ENCODE assay signal across 8 cellular contexts in the genomic region with DNA sequence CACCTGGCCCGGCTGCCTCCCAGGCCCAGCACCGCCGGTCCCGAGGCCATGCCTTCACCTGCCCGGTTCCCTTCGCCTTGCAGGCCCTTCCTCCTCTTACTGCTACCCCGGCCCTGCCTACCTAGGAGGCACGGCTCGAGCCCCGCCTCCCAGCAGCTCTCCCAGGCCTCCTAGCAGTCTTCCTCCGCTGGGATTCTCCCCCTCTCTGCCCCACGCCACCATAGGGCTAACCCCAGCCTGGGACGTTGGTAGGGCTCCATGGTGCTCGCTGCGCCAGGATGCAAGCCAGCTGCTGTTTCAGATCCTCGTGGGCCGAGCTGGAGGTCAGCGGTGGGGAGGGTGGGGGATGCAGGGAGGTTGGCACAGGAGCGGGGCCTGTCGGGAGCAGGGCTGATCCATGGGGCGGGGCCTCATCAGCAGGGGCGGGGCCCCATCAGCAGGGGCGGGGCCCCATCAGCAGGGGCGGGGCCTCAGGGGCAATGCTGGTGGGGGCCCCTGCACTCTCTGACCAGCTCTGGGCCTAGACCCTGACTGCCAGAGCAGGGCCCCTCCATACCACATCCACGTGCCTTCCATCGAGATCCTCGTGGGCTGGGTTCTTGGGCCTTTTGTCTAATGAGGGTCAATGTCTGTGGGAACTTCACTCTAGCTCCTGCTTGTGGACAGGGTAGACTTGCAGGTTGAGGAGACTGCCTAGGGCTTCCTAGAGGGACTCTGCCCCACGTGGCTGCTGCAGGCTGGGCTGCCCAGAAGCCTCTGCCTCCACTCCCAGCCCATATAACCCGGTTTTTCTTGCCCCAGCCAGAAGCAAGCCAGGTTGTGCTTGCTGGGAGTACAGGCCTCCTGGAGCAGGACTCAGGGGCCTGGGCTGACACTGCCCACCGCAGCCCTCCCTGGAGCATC.
DNase-seq lines count a peak whose midpoint lies in the region; ATAC-seq and TF ChIP-seq lines count a peak whose summit lies in the region.

No MANE protein-coding gene starts in this region.

- H3K4me1 ChIP-seq in ectodermal cell (ENCODE audit: control insufficient read depth, insufficient read depth, low read length): peaks cover 3% of the 10 kb centered on the region

- no peaks in the 10 kb centered on the region for H3K36me3 ChIP-seq in ectodermal cell (ENCODE audit: control insufficient read depth, insufficient read depth, low read length)

- no peaks in the 10 kb centered on the region for H3K36me3 Mint-ChIP-seq in nephron progenitor cell (ENCODE audit: low read depth)

- DNase-seq in NB4 (ENCODE audit: low read depth) (peak; percentile 36), nephron progenitor cell (peak; percentile 68), occipital lobe (lab: John Stamatoyannopoulos, UW) (no peak), G401 (ENCODE audit: low spot score) (no peak), SIG-M5 (lab: John Stamatoyannopoulos, UW) (no peak), RKO (ENCODE audit: low spot score) (no peak)

- H3K27me3 Mint-ChIP-seq in nephron progenitor cell (ENCODE audit: low read depth, poor library complexity): peaks cover 5% of the 10 kb centered on the region

- no peak for TF ChIP-seq POLR2A in NB4 (IDR thresholded peaks at IDR 0.05; ENCODE audit: extremely low read depth, insufficient read length)

- no peak overlapping the region for H3K27ac ChIP-seq in ectodermal cell (ENCODE audit: insufficient read depth, low read depth, low read length, poor library complexity, severe bottlenecking)

- peaks cover 7% of the 10 kb centered on the region for H3K4me1 Mint-ChIP-seq in nephron progenitor cell

- TF ChIP-seq CTCF in NB4 (IDR thresholded peaks at IDR 0.05; ENCODE audit: low read depth, low read length) (no peak), nephron progenitor cell (IDR thresholded peaks at IDR 0.05) (no peak)

- H3K27ac Mint-ChIP-seq in nephron progenitor cell: no peak overlapping the region

- in situ Hi-C loops in G401 (cut with HindIII; ENCODE audit: low sequenced_read_pairs): no loop called here

- no peaks in the 10 kb centered on the region for H3K9me3 ChIP-seq in ectodermal cell (ENCODE audit: control insufficient read depth, low read length)

- peak overlapping the region; percentile 78 for H3K4me3 Mint-ChIP-seq in nephron progenitor cell

- WGBS in ectodermal cell, 2 experiments: 23 to 25% methylated on average over 30 of the region's 30 CpGs

- ATAC-seq in GM19351 (IDR thresholded peaks at IDR 0.05; ENCODE audit: unreplicated experiment): peak; percentile 25

- no peaks in the 10 kb centered on the region for H3K27me3 ChIP-seq in ectodermal cell (ENCODE audit: control insufficient read depth, insufficient read depth, low read length, poor library complexity, severe bottlenecking)

- H3K9me3 Mint-ChIP-seq in nephron progenitor cell: no peaks in the 10 kb centered on the region

- H3K4me3 ChIP-seq in NB4 (ENCODE audit: low read depth, low read length): no peak overlapping the region
- H3K4me3 ChIP-seq in ectodermal cell (ENCODE audit: insufficient read depth, low read depth, low read length): peak overlapping the region; percentile 29

Comparison
In these comparisons a context has a peak if more than half of its experiments do, and no peak if none do; other contexts are left out.
1. DNase-seq: peak in NB4 (single experiment) and nephron progenitor cell (single experiment); none in occipital lobe (single experiment), G401 (single experiment), SIG-M5 (single experiment) and RKO (single experiment).